1 cellular context compared by ENCODE assay signal in genomic region chr20:49699200-49699992, GRCh38.
TF ChIP-seq lines count a peak whose summit lies in the region.

No MANE protein-coding gene starts in this region.

TF ChIP-seq in K562, 482 proteins besides CTCF, POLR2A, EP300 and RAD21 (continued from another document and continues in another):
- TF ChIP-seq TRIM25 (IDR thresholded peaks at IDR 0.05; ENCODE audit: borderline replicate concordance) (no peak), ZNF589 (CRISPR knock-in tag; IDR thresholded peaks at IDR 0.05; ENCODE audit: low read depth) (no peak), SNRNP70 (optimal IDR thresholded peaks at IDR 0.05; ENCODE audit: low read depth, low read length) (no peak), TCF7L2 (IDR thresholded peaks at IDR 0.05; ENCODE audit: low read depth, low read length) (no peak), ZBTB49 (CRISPR knock-in tag; IDR thresholded peaks at IDR 0.05; ENCODE audit: borderline replicate concordance) (no peak), ARID1B (IDR thresholded peaks at IDR 0.05) (peak; percentile 71), SMARCE1 (IDR thresholded peaks at IDR 0.05) (peak; percentile 78), NFE2 (IDR thresholded peaks at IDR 0.05; ENCODE audit: low read depth) (no peak), MEF2D (tag; conservative IDR thresholded peaks at IDR 0.05; ENCODE audit: low read depth) (no peak), HDGF (IDR thresholded peaks at IDR 0.05) (no peak), DPF2 (IDR thresholded peaks at IDR 0.05) (peak; percentile 80), KLF6 (CRISPR knock-in tag; IDR thresholded peaks at IDR 0.05; ENCODE audit: borderline replicate concordance) (no peak), CREB1 (IDR thresholded peaks at IDR 0.05) (no peak), CREB1 (CRISPR knock-in tag; IDR thresholded peaks at IDR 0.05) (no peak), ZNF217 (CRISPR knock-in tag; IDR thresholded peaks at IDR 0.05) (no peak), KDM1A (IDR thresholded peaks at IDR 0.05) (0 out of 4 replicates have a peak, but pooled peaks of 1 of the 2 experiments have one; percentile 23), FOS (IDR thresholded peaks at IDR 0.05; ENCODE audit: extremely low read depth, insufficient read length) (peak; percentile 16), ZNF449 (CRISPR knock-in tag; IDR thresholded peaks at IDR 0.05) (no peak), FOXA3 (CRISPR knock-in tag; conservative IDR thresholded peaks at IDR 0.05 in 1 of 2, IDR thresholded peaks at IDR 0.05 in 1 of 2) (0 out of 4 replicates have a peak, but pooled peaks of 1 of the 2 experiments have one; percentile 22), CREBBP (IDR thresholded peaks at IDR 0.05; ENCODE audit: low read depth, low read length) (no peak), CTBP1 (IDR thresholded peaks at IDR 0.05; ENCODE audit: borderline replicate concordance) (peak; percentile 47; the same call in 1 of the 2 replicates), ZNF740 (CRISPR knock-in tag; IDR thresholded peaks at IDR 0.05) (no peak), ZNF740 (tag; IDR thresholded peaks at IDR 0.05) (no peak), ZBTB7A (IDR thresholded peaks at IDR 0.05; ENCODE audit: borderline replicate concordance, control insufficient read depth, low read depth, low read length) (no peak), RCOR1 (IDR thresholded peaks at IDR 0.05; ENCODE audit: borderline replicate concordance in 1 of 2, low read depth in 2 of 2, low read length in 2 of 2) (0 out of 4 replicates have a peak, but pooled peaks of 1 of the 2 experiments have one; percentile 7), HDAC3 (IDR thresholded peaks at IDR 0.05; ENCODE audit: borderline replicate concordance, partially characterized antibody) (no peak), ELK1 (CRISPR knock-in tag; IDR thresholded peaks at IDR 0.05) (no peak), ZNF282 (CRISPR knock-in tag; IDR thresholded peaks at IDR 0.05) (no peak), XRCC3 (IDR thresholded peaks at IDR 0.05) (no peak), ZNF408 (CRISPR knock-in tag; IDR thresholded peaks at IDR 0.05; ENCODE audit: low read depth) (no peak), DIDO1 (tag; IDR thresholded peaks at IDR 0.05; ENCODE audit: low read depth) (no peak), NBN (IDR thresholded peaks at IDR 0.05; ENCODE audit: low read depth) (no peak), CAMTA2 (CRISPR knock-in tag; conservative IDR thresholded peaks at IDR 0.05) (no peak), MITF (IDR thresholded peaks at IDR 0.05) (no peak), HNRNPUL1 (IDR thresholded peaks at IDR 0.05; ENCODE audit: low read length) (no peak), ILF3 (IDR thresholded peaks at IDR 0.05; ENCODE audit: borderline replicate concordance) (no peak), MAFG (tag; conservative IDR thresholded peaks at IDR 0.05) (no peak), ZNF830 (CRISPR knock-in tag; IDR thresholded peaks at IDR 0.05) (no peak), HEY1 (CRISPR knock-in tag; IDR thresholded peaks at IDR 0.05; ENCODE audit: borderline replicate concordance) (no peak), ZNF445 (CRISPR knock-in tag; IDR thresholded peaks at IDR 0.05; ENCODE audit: low read depth) (no peak), ZNF134 (CRISPR knock-in tag; conservative IDR thresholded peaks at IDR 0.05) (no peak), NR2F6 (CRISPR knock-in tag; IDR thresholded peaks at IDR 0.05) (no peak), HDAC6 (IDR thresholded peaks at IDR 0.05; ENCODE audit: low read depth, low read length) (no peak), ZNF436 (CRISPR knock-in tag; IDR thresholded peaks at IDR 0.05) (no peak), ZNF592 (IDR thresholded peaks at IDR 0.05) (no peak), ILK (tag; IDR thresholded peaks at IDR 0.05; ENCODE audit: borderline replicate concordance, low read depth) (no peak), SNIP1 (IDR thresholded peaks at IDR 0.05; ENCODE audit: low read depth) (no peak), TAF7 (tag; IDR thresholded peaks at IDR 0.05) (no peak)
- TF ChIP-seq, protein P1, sequence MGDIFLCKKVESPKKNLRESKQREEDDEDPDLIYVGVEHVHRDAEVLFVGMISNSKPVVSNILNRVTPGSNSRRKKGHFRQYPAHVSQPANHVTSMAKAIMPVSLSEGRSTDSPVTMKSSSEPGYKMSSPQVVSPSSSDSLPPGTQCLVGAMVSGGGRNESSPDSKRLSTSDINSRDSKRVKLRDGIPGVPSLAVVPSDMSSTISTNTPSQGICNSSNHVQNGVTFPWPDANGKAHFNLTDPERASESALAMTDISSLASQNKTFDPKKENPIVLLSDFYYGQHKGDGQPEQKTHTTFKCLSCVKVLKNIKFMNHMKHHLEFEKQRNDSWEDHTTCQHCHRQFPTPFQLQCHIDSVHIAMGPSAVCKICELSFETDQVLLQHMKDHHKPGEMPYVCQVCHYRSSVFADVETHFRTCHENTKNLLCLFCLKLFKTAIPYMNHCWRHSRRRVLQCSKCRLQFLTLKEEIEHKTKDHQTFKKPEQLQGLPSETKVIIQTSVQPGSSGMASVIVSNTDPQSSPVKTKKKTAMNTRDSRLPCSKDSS (IDR thresholded peaks at IDR 0.05; ENCODE audit: low read depth, partially characterized antibody): no peak
- TF ChIP-seq, protein P2, sequence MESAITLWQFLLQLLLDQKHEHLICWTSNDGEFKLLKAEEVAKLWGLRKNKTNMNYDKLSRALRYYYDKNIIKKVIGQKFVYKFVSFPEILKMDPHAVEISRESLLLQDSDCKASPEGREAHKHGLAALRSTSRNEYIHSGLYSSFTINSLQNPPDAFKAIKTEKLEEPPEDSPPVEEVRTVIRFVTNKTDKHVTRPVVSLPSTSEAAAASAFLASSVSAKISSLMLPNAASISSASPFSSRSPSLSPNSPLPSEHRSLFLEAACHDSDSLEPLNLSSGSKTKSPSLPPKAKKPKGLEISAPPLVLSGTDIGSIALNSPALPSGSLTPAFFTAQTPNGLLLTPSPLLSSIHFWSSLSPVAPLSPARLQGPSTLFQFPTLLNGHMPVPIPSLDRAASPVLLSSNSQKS (CRISPR knock-in tag; IDR thresholded peaks at IDR 0.05): no peak
- TF ChIP-seq, protein P3, sequence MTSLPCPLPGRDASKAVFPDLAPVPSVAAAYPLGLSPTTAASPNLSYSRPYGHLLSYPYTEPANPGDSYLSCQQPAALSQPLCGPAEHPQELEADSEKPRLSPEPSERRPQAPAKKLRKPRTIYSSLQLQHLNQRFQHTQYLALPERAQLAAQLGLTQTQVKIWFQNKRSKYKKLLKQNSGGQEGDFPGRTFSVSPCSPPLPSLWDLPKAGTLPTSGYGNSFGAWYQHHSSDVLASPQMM (CRISPR knock-in tag; IDR thresholded peaks at IDR 0.05): no peak
- TF ChIP-seq, protein P4, sequence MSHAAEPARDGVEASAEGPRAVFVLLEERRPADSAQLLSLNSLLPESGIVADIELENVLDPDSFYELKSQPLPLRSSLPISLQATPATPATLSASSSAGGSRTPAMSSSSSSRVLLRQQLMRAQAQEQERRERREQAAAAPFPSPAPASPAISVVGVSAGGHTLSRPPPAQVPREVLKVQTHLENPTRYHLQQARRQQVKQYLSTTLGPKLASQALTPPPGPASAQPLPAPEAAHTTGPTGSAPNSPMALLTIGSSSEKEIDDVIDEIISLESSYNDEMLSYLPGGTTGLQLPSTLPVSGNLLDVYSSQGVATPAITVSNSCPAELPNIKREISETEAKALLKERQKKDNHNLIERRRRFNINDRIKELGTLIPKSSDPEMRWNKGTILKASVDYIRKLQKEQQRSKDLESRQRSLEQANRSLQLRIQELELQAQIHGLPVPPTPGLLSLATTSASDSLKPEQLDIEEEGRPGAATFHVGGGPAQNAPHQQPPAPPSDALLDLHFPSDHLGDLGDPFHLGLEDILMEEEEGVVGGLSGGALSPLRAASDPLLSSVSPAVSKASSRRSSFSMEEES (CRISPR knock-in tag; IDR thresholded peaks at IDR 0.05): no peak
